ENCODE assay signal across 1 cellular context in genomic region chr19:39187552-39187943, GRCh38.
TF ChIP-seq lines count a peak whose summit lies in the region.

No MANE protein-coding gene starts in this region.

TF ChIP-seq in HEK293, 187 proteins besides CTCF, POLR2A, EP300 and RAD21 (continued from another document):
- TF ChIP-seq, protein P1, sequence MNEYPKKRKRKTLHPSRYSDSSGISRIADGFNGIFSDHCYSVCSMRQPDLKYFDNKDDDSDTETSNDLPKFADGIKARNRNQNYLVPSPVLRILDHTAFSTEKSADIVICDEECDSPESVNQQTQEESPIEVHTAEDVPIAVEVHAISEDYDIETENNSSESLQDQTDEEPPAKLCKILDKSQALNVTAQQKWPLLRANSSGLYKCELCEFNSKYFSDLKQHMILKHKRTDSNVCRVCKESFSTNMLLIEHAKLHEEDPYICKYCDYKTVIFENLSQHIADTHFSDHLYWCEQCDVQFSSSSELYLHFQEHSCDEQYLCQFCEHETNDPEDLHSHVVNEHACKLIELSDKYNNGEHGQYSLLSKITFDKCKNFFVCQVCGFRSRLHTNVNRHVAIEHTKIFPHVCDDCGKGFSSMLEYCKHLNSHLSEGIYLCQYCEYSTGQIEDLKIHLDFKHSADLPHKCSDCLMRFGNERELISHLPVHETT (tag by site-specific recombination; IDR thresholded peaks at IDR 0.05), result no peak
- TF ChIP-seq TCF7L2 (IDR thresholded peaks at IDR 0.05; ENCODE audit: borderline replicate concordance, low read depth, low read length), result no peak
TF ChIP-seq in HEK293: peak in this region for 0.
